In genomic region chr11:68343761-68344256, GRCh38 we compare ENCODE assay signal across 1 cellular context.
TF ChIP-seq lines count a peak whose summit lies in the region.

No MANE protein-coding gene starts in this region.

TF ChIP-seq in HepG2, 621 proteins besides CTCF, POLR2A, EP300 and RAD21 (continued from another document and continues in another):
- TF ChIP-seq TRAFD1 (CRISPR knock-in tag; IDR thresholded peaks at IDR 0.05; ENCODE audit: borderline replicate concordance) (no peak), KLF11 (CRISPR knock-in tag; IDR thresholded peaks at IDR 0.05) (no peak), MAFF (IDR thresholded peaks at IDR 0.05; ENCODE audit: low read depth, low read length) (no peak), MTA1 (CRISPR knock-in tag; IDR thresholded peaks at IDR 0.05; ENCODE audit: borderline replicate concordance) (0 out of 2 replicates have a peak, but pooled peaks have one; percentile 43), KDM4B (CRISPR knock-in tag; IDR thresholded peaks at IDR 0.05) (no peak), ZC3H13 (CRISPR knock-in tag; IDR thresholded peaks at IDR 0.05) (no peak), ZNF205 (CRISPR knock-in tag; IDR thresholded peaks at IDR 0.05) (no peak), AHDC1 (CRISPR knock-in tag; IDR thresholded peaks at IDR 0.05; ENCODE audit: borderline replicate concordance) (no peak), KMT2B (CRISPR knock-in tag; IDR thresholded peaks at IDR 0.05) (no peak), TAF15 (IDR thresholded peaks at IDR 0.05; ENCODE audit: low read depth, low read length, poor library complexity, severe bottlenecking) (no peak), MTA3 (CRISPR knock-in tag; IDR thresholded peaks at IDR 0.05) (no peak), ZNF17 (CRISPR knock-in tag; IDR thresholded peaks at IDR 0.05) (no peak), KAT2B (IDR thresholded peaks at IDR 0.05; ENCODE audit: borderline replicate concordance, low read depth, low read length) (no peak), DMAP1 (CRISPR knock-in tag; IDR thresholded peaks at IDR 0.05) (no peak), ZNF784 (CRISPR knock-in tag; IDR thresholded peaks at IDR 0.05; ENCODE audit: borderline replicate concordance) (no peak), ZNF83 (CRISPR knock-in tag; IDR thresholded peaks at IDR 0.05; ENCODE audit: borderline replicate concordance) (no peak), PCBP1 (IDR thresholded peaks at IDR 0.05; ENCODE audit: borderline replicate concordance, low read depth, low read length) (no peak), XBP1 (CRISPR knock-in tag; IDR thresholded peaks at IDR 0.05) (no peak), HNRNPH1 (optimal IDR thresholded peaks at IDR 0.05; ENCODE audit: low read depth, low read length) (no peak), ZNF354B (CRISPR knock-in tag; IDR thresholded peaks at IDR 0.05) (no peak), ZNF646 (CRISPR knock-in tag; IDR thresholded peaks at IDR 0.05) (no peak), ZNF570 (CRISPR knock-in tag; IDR thresholded peaks at IDR 0.05; ENCODE audit: borderline replicate concordance) (no peak), ZBTB49 (CRISPR knock-in tag; IDR thresholded peaks at IDR 0.05; ENCODE audit: borderline replicate concordance) (no peak), TFE3 (CRISPR knock-in tag; IDR thresholded peaks at IDR 0.05) (no peak), ZNF703 (CRISPR knock-in tag; IDR thresholded peaks at IDR 0.05; ENCODE audit: borderline replicate concordance) (no peak), PAXIP1 (CRISPR knock-in tag; conservative IDR thresholded peaks at IDR 0.05) (peak; percentile 72), SIX4 (CRISPR knock-in tag; IDR thresholded peaks at IDR 0.05) (no peak), NR2C2 (CRISPR knock-in tag; IDR thresholded peaks at IDR 0.05; ENCODE audit: borderline replicate concordance) (peak; percentile 70), ZNF33A (CRISPR knock-in tag; IDR thresholded peaks at IDR 0.05; ENCODE audit: borderline replicate concordance) (no peak), HIVEP1 (CRISPR knock-in tag; IDR thresholded peaks at IDR 0.05) (no peak), EED (CRISPR knock-in tag; IDR thresholded peaks at IDR 0.05) (no peak), MBD4 (IDR thresholded peaks at IDR 0.05; ENCODE audit: borderline replicate concordance, low read length) (no peak)
